Comparison of ENCODE assay signal across 14 cellular contexts in genomic region chr4:4507403-4507802, GRCh38. TPM values are rescaled to one million over a fixed set of nuclear protein-coding genes. Genes with fewer than 3 reads are reported as not detected.
DNase-seq lines count a peak whose midpoint lies in the region; ATAC-seq and TF ChIP-seq lines count a peak whose summit lies in the region.
"Had no signal": no experiment of that assay in that cellular context is flagged by ENCODE, and none has a peak within 500 bp of the region (broad histone marks: within the 10 kb centered on the region; RNA-seq: fewer than 3 reads in every experiment).

No MANE protein-coding gene starts in this region.

- H2AK5ac ChIP-seq in mesenchymal stem cell (ENCODE audit: low read length, severe bottlenecking): no peak overlapping the region

- no peak overlapping the region for H3K18ac ChIP-seq in mesenchymal stem cell (ENCODE audit: low read depth in 1 of 2, low read length in 2 of 2)

- H3K27ac ChIP-seq in C4-2B: peak overlapping the region; percentile 20; the same call in 1 of the 2 replicates
- H3K27ac ChIP-seq in cingulate gyrus (ENCODE audit: low read depth, low read length): peak overlapping the region; percentile 23
- no peak overlapping the region for H3K27ac ChIP-seq in mesenchymal stem cell (ENCODE audit: low read length, poor library complexity, severe bottlenecking)
- H3K27ac ChIP-seq in transverse colon: peak overlapping the region in 3 of 4 donors; percentile 8 to 16 (median 14)
- H3K27ac ChIP-seq: BLaER1 treated with 17β-estradiol and CSF1 and Interleukin-3, amounts not matched to agents 10 nM and 100 nM; HL-60 had no signal

- H3K23ac ChIP-seq in mesenchymal stem cell (ENCODE audit: low read length in 2 of 2): no peak overlapping the region

- H2BK15ac ChIP-seq in mesenchymal stem cell (ENCODE audit: low read depth, poor library complexity, severe bottlenecking): no peak overlapping the region

- H3K4me3 ChIP-seq in mesenchymal stem cell (ENCODE audit: insufficient read depth in 1 of 2, low read depth in 1 of 2, low read length in 2 of 2): no peak overlapping the region
- H3K4me3 ChIP-seq in transverse colon: no peak overlapping the region
- H3K4me3 ChIP-seq: BLaER1 treated with 17β-estradiol and CSF1 and Interleukin-3, amounts not matched to agents 10 nM and 100 nM; HAP-1 had no signal

- no peak overlapping the region for H2AFZ ChIP-seq in mesenchymal stem cell (ENCODE audit: low read depth, low read length)

- H3K79me1 ChIP-seq in mesenchymal stem cell (replicated peaks; ENCODE audit: low read length, poor library complexity, severe bottlenecking): peaks cover 28% of the 10 kb centered on the region

- WGBS in mesenchymal stem cell: 96% methylated on average over 13 of the region's 14 CpGs
- 68 to 70% methylated on average over 8 to 14 of the region's 14 CpGs for WGBS in transverse colon (ENCODE audit: low coverage in 1 of 2), 2 donors

- no peak overlapping the region for H2BK5ac ChIP-seq in mesenchymal stem cell (ENCODE audit: low read depth, low read length, poor library complexity, severe bottlenecking)

- no peak overlapping the region for H4K91ac ChIP-seq in mesenchymal stem cell (ENCODE audit: low read length)

- H3K9me3 ChIP-seq in mesenchymal stem cell (ENCODE audit: control insufficient read depth, low read length) (no peaks in the 10 kb centered on the region), transverse colon (no peaks in the 10 kb centered on the region)
- H3K9me3 ChIP-seq: BLaER1 treated with 17β-estradiol and CSF1 and Interleukin-3, amounts not matched to agents 10 nM and 100 nM; HAP-1 had no signal

- no peak overlapping the region for H3K14ac ChIP-seq in mesenchymal stem cell (ENCODE audit: low read length in 2 of 2)

- ATAC-seq in GM21367 (IDR thresholded peaks at IDR 0.05; ENCODE audit: unreplicated experiment) (no peak), GM21390 (IDR thresholded peaks at IDR 0.05; ENCODE audit: unreplicated experiment) (no peak), HG02870 (IDR thresholded peaks at IDR 0.05; ENCODE audit: unreplicated experiment) (no peak)

- TF ChIP-seq CTCF in C4-2B (conservative IDR thresholded peaks at IDR 0.05): no peak
- no peak for TF ChIP-seq CTCF in transverse colon (IDR thresholded peaks at IDR 0.05)

- no peak overlapping the region for H3K9ac ChIP-seq in mesenchymal stem cell (ENCODE audit: low read length)
- H3K9ac ChIP-seq: BLaER1 treated with 17β-estradiol and CSF1 and Interleukin-3, amounts not matched to agents 10 nM and 100 nM had no signal

- H3K27me3 ChIP-seq in mesenchymal stem cell (ENCODE audit: control insufficient read depth in 1 of 2, insufficient read depth in 1 of 2, low read length in 2 of 2): no peaks in the 10 kb centered on the region
- no peaks in the 10 kb centered on the region for H3K27me3 ChIP-seq in transverse colon
- H3K27me3 ChIP-seq: BLaER1 treated with 17β-estradiol and CSF1 and Interleukin-3, amounts not matched to agents 10 nM and 100 nM had no signal

- H3K4me1 ChIP-seq in mesenchymal stem cell (ENCODE audit: control insufficient read depth, insufficient read depth, low read depth, low read length): no peaks in the 10 kb centered on the region
- peaks cover 0 to 10% (median 3%) of the 10 kb centered on the region in 4 donors for H3K4me1 ChIP-seq in transverse colon

- H4K8ac ChIP-seq in mesenchymal stem cell (ENCODE audit: low read length): no peak overlapping the region

- H3K4ac ChIP-seq in mesenchymal stem cell (ENCODE audit: low read depth in 1 of 2, low read length in 2 of 2): peak overlapping the region in 1 of 2 experiments; percentile 15

- no peak for TF ChIP-seq POLR2A in transverse colon (IDR thresholded peaks at IDR 0.05)

- in situ Hi-C loops in transverse colon (cut with MboI; ENCODE audit: low pct_ligation_motif_present in 1 of 4, low pct_unique_long_range_greater_than_20kb in 1 of 4, low sequenced_read_pairs in 3 of 4): no loop called here

- no peak overlapping the region for H3K4me2 ChIP-seq in mesenchymal stem cell (ENCODE audit: low read length, poor library complexity, severe bottlenecking)
- H3K4me2 ChIP-seq: BLaER1 treated with 17β-estradiol and CSF1 and Interleukin-3, amounts not matched to agents 10 nM and 100 nM had no signal

- no peak overlapping the region for H2BK12ac ChIP-seq in mesenchymal stem cell (ENCODE audit: low read length in 2 of 2)

- H3K36me3 ChIP-seq in mesenchymal stem cell (ENCODE audit: control insufficient read depth in 1 of 2, insufficient read depth in 2 of 2, low read depth in 1 of 2, low read length in 2 of 2): peaks cover 0 to 9% of the 10 kb centered on the region in 2 experiments
- no peaks in the 10 kb centered on the region for H3K36me3 ChIP-seq in transverse colon
- H3K36me3 ChIP-seq: HAP-1 had no signal

- intact Hi-C loops in transverse colon (cut with DNase I; ENCODE audit: low total_unique reads): no loop called here

- no peak for TF ChIP-seq EP300 in transverse colon (IDR thresholded peaks at IDR 0.05; ENCODE audit: low read depth)

- no peak for DNase-seq in mesenchymal stem cell
- DNase-seq in transverse colon: no peak
- DNase-seq: 8988T; CD4-positive, alpha-beta T cell; DMS 273 treated with DMSO at 0.1 percent for 48 hours; GOT3 had no signal

- H2BK120ac ChIP-seq in mesenchymal stem cell (ENCODE audit: low read depth, low read length): peak overlapping the region; percentile 15

RNA-seq across cellular contexts. Expression of gene STX18, which starts 34.4 kb away (rescaled TPM):
- 28.2 TPM for polyA plus RNA-seq in mesenchymal stem cell (2013, experiment 1 of 2)
- polyA plus RNA-seq in mesenchymal stem cell (2013, experiment 2 of 2): 27.9 TPM
- 10 to 100 TPM in 3 of 4 donors, 1 to 10 TPM in 1; 9.2 to 56.9 (median 42.1) TPM for total RNA-seq in transverse colon
